In the genomic region with DNA sequence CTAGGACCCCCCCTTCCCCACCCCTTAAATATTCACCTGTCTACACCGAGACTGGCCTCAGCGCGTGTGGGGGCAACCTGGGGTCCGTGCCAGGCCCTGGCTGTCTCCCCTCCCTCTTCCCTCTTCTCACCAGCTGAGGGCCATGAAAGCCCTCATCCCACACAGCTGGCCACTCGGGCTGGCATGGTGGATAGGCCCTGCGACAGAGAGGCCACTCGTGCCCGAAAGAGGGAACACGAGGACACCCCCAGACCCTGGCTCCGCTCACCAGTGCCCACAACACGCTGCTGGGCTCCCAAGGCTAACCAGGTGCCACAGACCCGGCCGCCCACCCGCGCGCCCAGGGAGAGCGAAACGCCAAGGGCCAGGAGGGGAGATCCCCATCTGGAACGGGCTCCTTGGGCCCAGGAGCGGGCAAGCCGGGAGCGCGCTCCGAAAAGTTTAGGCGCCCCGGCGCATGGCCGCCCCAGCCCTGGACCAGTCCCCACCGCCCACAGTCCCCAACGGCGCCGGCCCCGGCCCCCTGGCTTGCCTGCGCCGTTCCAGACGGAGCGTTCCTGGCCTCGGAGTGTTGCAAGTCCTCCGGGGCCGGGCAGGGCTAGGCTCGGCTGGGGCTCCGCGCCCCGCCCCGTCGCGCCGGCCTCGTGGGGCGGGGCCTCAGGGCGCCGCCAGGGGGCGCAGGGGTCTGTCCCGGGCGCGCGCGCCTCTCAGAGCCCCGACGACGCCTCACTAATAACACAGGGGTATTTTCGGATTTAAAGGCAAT, we compare ENCODE assay signal across 8 cellular contexts. TPM values are rescaled to one million over a fixed set of nuclear protein-coding genes. Genes with fewer than 3 reads are reported as not detected.
DNase-seq lines count a peak whose midpoint lies in the region; ATAC-seq, FAIRE-seq and TF ChIP-seq lines count a peak whose summit lies in the region.

A gene with protein sequence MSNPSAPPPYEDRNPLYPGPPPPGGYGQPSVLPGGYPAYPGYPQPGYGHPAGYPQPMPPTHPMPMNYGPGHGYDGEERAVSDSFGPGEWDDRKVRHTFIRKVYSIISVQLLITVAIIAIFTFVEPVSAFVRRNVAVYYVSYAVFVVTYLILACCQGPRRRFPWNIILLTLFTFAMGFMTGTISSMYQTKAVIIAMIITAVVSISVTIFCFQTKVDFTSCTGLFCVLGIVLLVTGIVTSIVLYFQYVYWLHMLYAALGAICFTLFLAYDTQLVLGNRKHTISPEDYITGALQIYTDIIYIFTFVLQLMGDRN (minus strand): TSS at position 570 of the 766 bp plus-strand sequence. CDS start 10,362 bp downstream, outside the sequence.

- TF ChIP-seq CTCF in WTC11 (IDR thresholded peaks at IDR 0.05), result peak; percentile 89
- TF ChIP-seq CTCF in kidney (IDR thresholded peaks at IDR 0.05; ENCODE audit: borderline replicate concordance, extremely low read depth, insufficient read depth), result peak; percentile 67

- peak within 1 kb of the TSS; percentile 65 for H3K4me3 Mint-ChIP-seq in WTC11

- DNase-seq in EH (ENCODE audit: low read depth) (peak; percentile 74), KBM-7 (peak; percentile 77), WTC11 (ENCODE audit: low spot score) (peak; percentile 73), caudate nucleus (lab: John Stamatoyannopoulos, UW) (peak in 52 of 61 donors; percentile 13 to 83 (median 48)), kidney (peak; percentile 94), NCI-H1436 (lab: John Stamatoyannopoulos, UW) (no peak)
- peak; percentile 70 to 76 for DNase-seq in stimulated activated CD4-positive, alpha-beta T cell treated with anti-CD3 and anti-CD28 coated beads, Interleukin-15, amount 100 ng/mL, for 1 hour (ENCODE audit: low read depth in 1 of 2, low spot score in 1 of 2)

- no peaks in the 10 kb centered on the region for H3K36me3 Mint-ChIP-seq in WTC11

- H3K4me1 Mint-ChIP-seq in WTC11, result peaks cover 49% of the 10 kb centered on the region

- peak within 1 kb of the TSS; percentile 84 to 85 for H3K9ac ChIP-seq in kidney (ENCODE audit: low read length in 2 of 2)

- peak within 1 kb of the TSS; percentile 96 for H3K27ac ChIP-seq in caudate nucleus (ENCODE audit: low read depth, low read length)
- peak within 1 kb of the TSS; percentile 98 for H3K27ac ChIP-seq in kidney (ENCODE audit: low read depth in 2 of 2, low read length in 2 of 2)

- H3K36me3 ChIP-seq in kidney (ENCODE audit: control insufficient read depth in 1 of 2, insufficient read depth in 2 of 2, low read length in 2 of 2), result no peaks in the 10 kb centered on the region

- in situ Hi-C loops in KBM-7 (cut with MboI; ENCODE audit: low pct_unique_long_range_greater_than_20kb, low sequenced_read_pairs), result loop anchor here (10.0 kb wide), 1 partner anchor 103 kb away; a partner anchor contains a TSS

- peaks cover 4% of the 10 kb centered on the region; the same call in 1 of the 2 replicates for H3K27me3 Mint-ChIP-seq in WTC11 (ENCODE audit: low read depth)

- POLR2A ChIA-PET in WTC11 (lab: Charles Lee), result interaction anchor here (0.6 kb wide), 2 partner anchors 32 to 65 kb away, joined by 4 to 6 read pairs; a partner anchor contains a TSS

- H3K9me3 ChIP-seq in kidney (ENCODE audit: control insufficient read depth in 1 of 2, low read length in 2 of 2), result no peaks in the 10 kb centered on the region

- no peak for FAIRE-seq in kidney (lab: Jason Lieb, UNC)

- peaks cover 41 to 45% of the 10 kb centered on the region in 2 donors for H3K4me1 ChIP-seq in kidney (ENCODE audit: control insufficient read depth in 1 of 2, insufficient read depth in 1 of 2, low read depth in 1 of 2, low read length in 2 of 2)

- CTCF ChIA-PET in WTC11 (lab: Charles Lee), result interaction anchor here (0.5 to 2.4 kb wide), 21 partner anchors 10 to 551 kb away, joined by 3 to 9 read pairs (median 3); a partner anchor contains a TSS

- peak within 1 kb of the TSS; percentile 73 to 86 for H3K4me3 ChIP-seq in kidney (ENCODE audit: low read length in 2 of 2)

- intact Hi-C loops in kidney (cut with DNase I), result loop anchor here (10.0 kb wide), 1 partner anchor 103 kb away; a partner anchor contains a TSS

- ATAC-seq in GM21619 (IDR thresholded peaks at IDR 0.05; ENCODE audit: unreplicated experiment), result peak; percentile 61
- peak; percentile 90 for ATAC-seq in WTC11

- no peaks in the 10 kb centered on the region for H3K9me3 Mint-ChIP-seq in WTC11

- H3K27ac Mint-ChIP-seq in WTC11, result peak within 1 kb of the TSS; percentile 48; the same call in 1 of the 2 replicates

TF ChIP-seq in WTC11, 78 proteins besides CTCF, POLR2A, EP300 and RAD21 (continues in another document):
- TF ChIP-seq, protein P1, sequence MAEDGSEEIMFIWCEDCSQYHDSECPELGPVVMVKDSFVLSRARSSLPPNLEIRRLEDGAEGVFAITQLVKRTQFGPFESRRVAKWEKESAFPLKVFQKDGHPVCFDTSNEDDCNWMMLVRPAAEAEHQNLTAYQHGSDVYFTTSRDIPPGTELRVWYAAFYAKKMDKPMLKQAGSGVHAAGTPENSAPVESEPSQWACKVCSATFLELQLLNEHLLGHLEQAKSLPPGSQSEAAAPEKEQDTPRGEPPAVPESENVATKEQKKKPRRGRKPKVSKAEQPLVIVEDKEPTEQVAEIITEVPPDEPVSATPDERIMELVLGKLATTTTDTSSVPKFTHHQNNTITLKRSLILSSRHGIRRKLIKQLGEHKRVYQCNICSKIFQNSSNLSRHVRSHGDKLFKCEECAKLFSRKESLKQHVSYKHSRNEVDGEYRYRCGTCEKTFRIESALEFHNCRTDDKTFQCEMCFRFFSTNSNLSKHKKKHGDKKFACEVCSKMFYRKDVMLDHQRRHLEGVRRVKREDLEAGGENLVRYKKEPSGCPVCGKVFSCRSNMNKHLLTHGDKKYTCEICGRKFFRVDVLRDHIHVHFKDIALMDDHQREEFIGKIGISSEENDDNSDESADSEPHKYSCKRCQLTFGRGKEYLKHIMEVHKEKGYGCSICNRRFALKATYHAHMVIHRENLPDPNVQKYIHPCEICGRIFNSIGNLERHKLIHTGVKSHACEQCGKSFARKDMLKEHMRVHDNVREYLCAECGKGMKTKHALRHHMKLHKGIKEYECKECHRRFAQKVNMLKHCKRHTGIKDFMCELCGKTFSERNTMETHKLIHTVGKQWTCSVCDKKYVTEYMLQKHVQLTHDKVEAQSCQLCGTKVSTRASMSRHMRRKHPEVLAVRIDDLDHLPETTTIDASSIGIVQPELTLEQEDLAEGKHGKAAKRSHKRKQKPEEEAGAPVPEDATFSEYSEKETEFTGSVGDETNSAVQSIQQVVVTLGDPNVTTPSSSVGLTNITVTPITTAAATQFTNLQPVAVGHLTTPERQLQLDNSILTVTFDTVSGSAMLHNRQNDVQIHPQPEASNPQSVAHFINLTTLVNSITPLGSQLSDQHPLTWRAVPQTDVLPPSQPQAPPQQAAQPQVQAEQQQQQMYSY (CRISPR knock-in tag; IDR thresholded peaks at IDR 0.05), result peak; percentile 35; the same call in 1 of the 2 replicates
- TF ChIP-seq TCF7 (CRISPR knock-in tag; IDR thresholded peaks at IDR 0.05; ENCODE audit: low read depth), result no peak
- TF ChIP-seq NR2C2 (CRISPR knock-in tag; IDR thresholded peaks at IDR 0.05), result no peak
- 0 out of 2 replicates have a peak, but pooled peaks have one; percentile 49 for TF ChIP-seq FOXP1 (CRISPR knock-in tag; IDR thresholded peaks at IDR 0.05; ENCODE audit: borderline replicate concordance)
- TF ChIP-seq NFYB (CRISPR knock-in tag; conservative IDR thresholded peaks at IDR 0.05; ENCODE audit: low read depth), result no peak
- TF ChIP-seq, protein P2, sequence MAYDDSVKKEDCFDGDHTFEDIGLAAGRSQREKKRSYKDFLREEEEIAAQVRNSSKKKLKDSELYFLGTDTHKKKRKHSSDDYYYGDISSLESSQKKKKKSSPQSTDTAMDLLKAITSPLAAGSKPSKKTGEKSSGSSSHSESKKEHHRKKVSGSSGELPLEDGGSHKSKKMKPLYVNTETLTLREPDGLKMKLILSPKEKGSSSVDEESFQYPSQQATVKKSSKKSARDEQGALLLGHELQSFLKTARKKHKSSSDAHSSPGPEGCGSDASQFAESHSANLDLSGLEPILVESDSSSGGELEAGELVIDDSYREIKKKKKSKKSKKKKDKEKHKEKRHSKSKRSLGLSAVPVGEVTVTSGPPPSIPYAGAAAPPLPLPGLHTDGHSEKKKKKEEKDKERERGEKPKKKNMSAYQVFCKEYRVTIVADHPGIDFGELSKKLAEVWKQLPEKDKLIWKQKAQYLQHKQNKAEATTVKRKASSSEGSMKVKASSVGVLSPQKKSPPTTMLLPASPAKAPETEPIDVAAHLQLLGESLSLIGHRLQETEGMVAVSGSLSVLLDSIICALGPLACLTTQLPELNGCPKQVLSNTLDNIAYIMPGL (CRISPR knock-in tag; IDR thresholded peaks at IDR 0.05), result peak; percentile 85; the same call in 1 of the 2 replicates
- TF ChIP-seq ZNF423 (CRISPR knock-in tag; IDR thresholded peaks at IDR 0.05), result 0 out of 2 replicates have a peak, but pooled peaks have one; percentile 13
- TF ChIP-seq SP1 (CRISPR knock-in tag; conservative IDR thresholded peaks at IDR 0.05), result peak; percentile 79
- TF ChIP-seq, protein P3, sequence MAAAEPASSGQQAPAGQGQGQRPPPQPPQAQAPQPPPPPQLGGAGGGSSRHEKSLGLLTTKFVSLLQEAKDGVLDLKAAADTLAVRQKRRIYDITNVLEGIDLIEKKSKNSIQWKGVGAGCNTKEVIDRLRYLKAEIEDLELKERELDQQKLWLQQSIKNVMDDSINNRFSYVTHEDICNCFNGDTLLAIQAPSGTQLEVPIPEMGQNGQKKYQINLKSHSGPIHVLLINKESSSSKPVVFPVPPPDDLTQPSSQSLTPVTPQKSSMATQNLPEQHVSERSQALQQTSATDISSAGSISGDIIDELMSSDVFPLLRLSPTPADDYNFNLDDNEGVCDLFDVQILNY (CRISPR knock-in tag; IDR thresholded peaks at IDR 0.05), result no peak
- peak; percentile 70; the same call in 1 of the 2 replicates for TF ChIP-seq ATF1 (CRISPR knock-in tag; IDR thresholded peaks at IDR 0.05)

RNA-seq across cellular contexts. Expression of the gene that starts here (rescaled TPM):
- 23.5 to 30.1 TPM (median 26.5 TPM) in 3 replicates for total RNA-seq in WTC11 (2021)
- 217 TPM for total RNA-seq in kidney
- polyA plus RNA-seq in kidney (ENCODE audit: insufficient read depth, low read depth, low replicate concordance), result 130 TPM
